1 cellular context compared by ENCODE assay signal in the genomic region with DNA sequence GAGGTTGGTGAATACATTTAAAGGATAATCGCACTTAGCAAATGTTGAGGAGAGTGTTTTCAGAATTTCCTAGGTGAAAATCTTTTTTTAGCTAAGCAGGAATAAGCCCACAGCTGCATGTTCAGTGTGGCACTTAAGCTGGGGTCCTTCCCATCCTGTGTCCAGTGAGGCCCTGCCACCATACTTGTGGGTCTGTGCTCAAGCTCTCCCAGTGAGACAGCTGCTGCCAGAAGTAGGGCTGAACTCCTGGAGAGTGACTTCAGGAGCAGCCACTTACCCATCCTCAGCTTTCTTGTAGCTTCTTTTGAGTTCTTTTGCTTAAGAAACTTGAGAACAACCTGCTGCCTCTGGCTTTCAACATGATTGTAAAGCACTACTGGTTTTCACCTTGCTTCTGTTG.
TF ChIP-seq lines count a peak whose summit lies in the region.

No MANE protein-coding gene starts in this region.

TF ChIP-seq in GM23338, 12 proteins besides CTCF, POLR2A, EP300 and RAD21 (continued from another document):
- TF ChIP-seq, protein P1, sequence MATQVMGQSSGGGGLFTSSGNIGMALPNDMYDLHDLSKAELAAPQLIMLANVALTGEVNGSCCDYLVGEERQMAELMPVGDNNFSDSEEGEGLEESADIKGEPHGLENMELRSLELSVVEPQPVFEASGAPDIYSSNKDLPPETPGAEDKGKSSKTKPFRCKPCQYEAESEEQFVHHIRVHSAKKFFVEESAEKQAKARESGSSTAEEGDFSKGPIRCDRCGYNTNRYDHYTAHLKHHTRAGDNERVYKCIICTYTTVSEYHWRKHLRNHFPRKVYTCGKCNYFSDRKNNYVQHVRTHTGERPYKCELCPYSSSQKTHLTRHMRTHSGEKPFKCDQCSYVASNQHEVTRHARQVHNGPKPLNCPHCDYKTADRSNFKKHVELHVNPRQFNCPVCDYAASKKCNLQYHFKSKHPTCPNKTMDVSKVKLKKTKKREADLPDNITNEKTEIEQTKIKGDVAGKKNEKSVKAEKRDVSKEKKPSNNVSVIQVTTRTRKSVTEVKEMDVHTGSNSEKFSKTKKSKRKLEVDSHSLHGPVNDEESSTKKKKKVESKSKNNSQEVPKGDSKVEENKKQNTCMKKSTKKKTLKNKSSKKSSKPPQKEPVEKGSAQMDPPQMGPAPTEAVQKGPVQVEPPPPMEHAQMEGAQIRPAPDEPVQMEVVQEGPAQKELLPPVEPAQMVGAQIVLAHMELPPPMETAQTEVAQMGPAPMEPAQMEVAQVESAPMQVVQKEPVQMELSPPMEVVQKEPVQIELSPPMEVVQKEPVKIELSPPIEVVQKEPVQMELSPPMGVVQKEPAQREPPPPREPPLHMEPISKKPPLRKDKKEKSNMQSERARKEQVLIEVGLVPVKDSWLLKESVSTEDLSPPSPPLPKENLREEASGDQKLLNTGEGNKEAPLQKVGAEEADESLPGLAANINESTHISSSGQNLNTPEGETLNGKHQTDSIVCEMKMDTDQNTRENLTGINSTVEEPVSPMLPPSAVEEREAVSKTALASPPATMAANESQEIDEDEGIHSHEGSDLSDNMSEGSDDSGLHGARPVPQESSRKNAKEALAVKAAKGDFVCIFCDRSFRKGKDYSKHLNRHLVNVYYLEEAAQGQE (IDR thresholded peaks at IDR 0.05; ENCODE audit: unreplicated experiment) = no peak
- TF ChIP-seq EZH2 (IDR thresholded peaks at IDR 0.05; ENCODE audit: low read depth, unreplicated experiment) (no peak), ZNF114 (CRISPR knock-in tag; IDR thresholded peaks at IDR 0.05) (no peak), CREB1 (CRISPR knock-in tag; IDR thresholded peaks at IDR 0.05; ENCODE audit: low read depth) (no peak), ZNF331 (CRISPR knock-in tag; IDR thresholded peaks at IDR 0.05; ENCODE audit: low read depth) (no peak), EZH2phosphoT487 (IDR thresholded peaks at IDR 0.05; ENCODE audit: unreplicated experiment) (no peak)
- TF ChIP-seq, protein P2, sequence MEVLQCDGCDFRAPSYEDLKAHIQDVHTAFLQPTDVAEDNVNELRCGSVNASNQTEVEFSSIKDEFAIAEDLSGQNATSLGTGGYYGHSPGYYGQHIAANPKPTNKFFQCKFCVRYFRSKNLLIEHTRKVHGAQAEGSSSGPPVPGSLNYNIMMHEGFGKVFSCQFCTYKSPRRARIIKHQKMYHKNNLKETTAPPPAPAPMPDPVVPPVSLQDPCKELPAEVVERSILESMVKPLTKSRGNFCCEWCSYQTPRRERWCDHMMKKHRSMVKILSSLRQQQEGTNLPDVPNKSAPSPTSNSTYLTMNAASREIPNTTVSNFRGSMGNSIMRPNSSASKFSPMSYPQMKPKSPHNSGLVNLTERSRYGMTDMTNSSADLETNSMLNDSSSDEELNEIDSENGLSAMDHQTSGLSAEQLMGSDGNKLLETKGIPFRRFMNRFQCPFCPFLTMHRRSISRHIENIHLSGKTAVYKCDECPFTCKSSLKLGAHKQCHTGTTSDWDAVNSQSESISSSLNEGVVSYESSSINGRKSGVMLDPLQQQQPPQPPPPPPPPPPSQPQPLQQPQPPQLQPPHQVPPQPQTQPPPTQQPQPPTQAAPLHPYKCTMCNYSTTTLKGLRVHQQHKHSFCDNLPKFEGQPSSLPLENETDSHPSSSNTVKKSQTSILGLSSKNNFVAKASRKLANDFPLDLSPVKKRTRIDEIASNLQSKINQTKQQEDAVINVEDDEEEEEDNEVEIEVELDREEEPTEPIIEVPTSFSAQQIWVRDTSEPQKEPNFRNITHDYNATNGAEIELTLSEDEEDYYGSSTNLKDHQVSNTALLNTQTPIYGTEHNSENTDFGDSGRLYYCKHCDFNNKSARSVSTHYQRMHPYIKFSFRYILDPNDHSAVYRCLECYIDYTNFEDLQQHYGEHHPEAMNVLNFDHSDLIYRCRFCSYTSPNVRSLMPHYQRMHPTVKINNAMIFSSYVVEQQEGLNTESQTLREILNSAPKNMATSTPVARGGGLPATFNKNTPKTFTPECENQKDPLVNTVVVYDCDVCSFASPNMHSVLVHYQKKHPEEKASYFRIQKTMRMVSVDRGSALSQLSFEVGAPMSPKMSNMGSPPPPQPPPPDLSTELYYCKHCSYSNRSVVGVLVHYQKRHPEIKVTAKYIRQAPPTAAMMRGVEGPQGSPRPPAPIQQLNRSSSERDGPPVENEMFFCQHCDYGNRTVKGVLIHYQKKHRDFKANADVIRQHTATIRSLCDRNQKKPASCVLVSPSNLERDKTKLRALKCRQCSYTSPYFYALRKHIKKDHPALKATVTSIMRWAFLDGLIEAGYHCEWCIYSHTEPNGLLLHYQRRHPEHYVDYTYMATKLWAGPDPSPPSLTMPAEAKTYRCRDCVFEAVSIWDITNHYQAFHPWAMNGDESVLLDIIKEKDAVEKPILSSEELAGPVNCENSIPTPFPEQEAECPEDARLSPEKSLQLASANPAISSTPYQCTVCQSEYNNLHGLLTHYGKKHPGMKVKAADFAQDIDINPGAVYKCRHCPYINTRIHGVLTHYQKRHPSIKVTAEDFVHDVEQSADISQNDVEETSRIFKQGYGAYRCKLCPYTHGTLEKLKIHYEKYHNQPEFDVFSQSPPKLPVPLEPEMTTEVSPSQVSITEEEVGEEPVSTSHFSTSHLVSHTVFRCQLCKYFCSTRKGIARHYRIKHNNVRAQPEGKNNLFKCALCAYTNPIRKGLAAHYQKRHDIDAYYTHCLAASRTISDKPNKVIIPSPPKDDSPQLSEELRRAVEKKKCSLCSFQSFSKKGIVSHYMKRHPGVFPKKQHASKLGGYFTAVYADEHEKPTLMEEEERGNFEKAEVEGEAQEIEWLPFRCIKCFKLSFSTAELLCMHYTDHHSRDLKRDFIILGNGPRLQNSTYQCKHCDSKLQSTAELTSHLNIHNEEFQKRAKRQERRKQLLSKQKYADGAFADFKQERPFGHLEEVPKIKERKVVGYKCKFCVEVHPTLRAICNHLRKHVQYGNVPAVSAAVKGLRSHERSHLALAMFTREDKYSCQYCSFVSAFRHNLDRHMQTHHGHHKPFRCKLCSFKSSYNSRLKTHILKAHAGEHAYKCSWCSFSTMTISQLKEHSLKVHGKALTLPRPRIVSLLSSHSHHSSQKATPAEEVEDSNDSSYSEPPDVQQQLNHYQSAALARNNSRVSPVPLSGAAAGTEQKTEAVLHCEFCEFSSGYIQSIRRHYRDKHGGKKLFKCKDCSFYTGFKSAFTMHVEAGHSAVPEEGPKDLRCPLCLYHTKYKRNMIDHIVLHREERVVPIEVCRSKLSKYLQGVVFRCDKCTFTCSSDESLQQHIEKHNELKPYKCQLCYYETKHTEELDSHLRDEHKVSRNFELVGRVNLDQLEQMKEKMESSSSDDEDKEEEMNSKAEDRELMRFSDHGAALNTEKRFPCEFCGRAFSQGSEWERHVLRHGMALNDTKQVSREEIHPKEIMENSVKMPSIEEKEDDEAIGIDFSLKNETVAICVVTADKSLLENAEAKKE (CRISPR knock-in tag; IDR thresholded peaks at IDR 0.05) = no peak
